In genomic region chr12:51051787-51052186, GRCh38 we compare ENCODE assay signal across 23 cellular contexts. TPM values are rescaled to one million over a fixed set of nuclear protein-coding genes. Genes with fewer than 3 reads are reported as not detected.
DNase-seq lines count a peak whose midpoint lies in the region; ATAC-seq, FAIRE-seq and TF ChIP-seq lines count a peak whose summit lies in the region.
"Had no signal": no experiment of that assay in that cellular context is flagged by ENCODE, and none has a peak within 500 bp of the region (broad histone marks: within the 10 kb centered on the region; RNA-seq: fewer than 3 reads in every experiment).

No MANE protein-coding gene starts in this region.

- no peak overlapping the region for H3K4me3 Mint-ChIP-seq in activated naive CD4-positive, alpha-beta T cell treated with anti-CD3 and anti-CD28 coated beads, Interleukin-2, amount 50 U/mL, for 24 hours
- H3K4me3 Mint-ChIP-seq in stimulated activated effector memory CD8-positive, alpha-beta T cell treated with anti-CD3 and anti-CD28 coated beads, Interleukin-12 subunit alpha, Interleukin-12 subunit beta, amount 100 ng/mL, for 72 hours, result no peak overlapping the region
- H3K4me3 Mint-ChIP-seq: CD4-positive, alpha-beta T cell had no signal

- no peaks in the 10 kb centered on the region for H3K27me3 Mint-ChIP-seq in activated naive CD4-positive, alpha-beta T cell treated with anti-CD3 and anti-CD28 coated beads, Interleukin-2, amount 50 U/mL, for 24 hours
- H3K27me3 Mint-ChIP-seq: CD4-positive, alpha-beta T cell had no signal

- H3K36me3 ChIP-seq in SJCRH30 (peaks cover 14% of the 10 kb centered on the region), K562 (ENCODE audit: control insufficient read depth, insufficient read depth, low read length) (peaks cover 66% of the 10 kb centered on the region)

- no peak for FAIRE-seq in K562 (lab: Jason Lieb, UNC)
- FAIRE-seq: bronchial epithelial cell had no signal

- no peak; the same call in 1 of the 2 replicates for TF ChIP-seq POLR2A in K562 (conservative IDR thresholded peaks at IDR 0.05)

- no peak for TF ChIP-seq EP300 in K562 (IDR thresholded peaks at IDR 0.05; ENCODE audit: low read length)

- BruUV-seq in K562 (replicated peaks; lab: Mats Ljungman, UMichigan), result no TSS peak

- H3K36me3 Mint-ChIP-seq in activated naive CD4-positive, alpha-beta T cell treated with anti-CD3 and anti-CD28 coated beads, Interleukin-2, amount 50 U/mL, for 24 hours, result peaks cover 13% of the 10 kb centered on the region
- peaks cover 87% of the 10 kb centered on the region for H3K36me3 Mint-ChIP-seq in stimulated activated effector memory CD8-positive, alpha-beta T cell treated with anti-CD3 and anti-CD28 coated beads, Interleukin-12 subunit alpha, Interleukin-12 subunit beta, amount 100 ng/mL, for 72 hours

- H3K27ac ChIP-seq in SJCRH30 (no peak overlapping the region), K562 (ENCODE audit: extremely low read depth, low read depth, low read length) (no peak overlapping the region)
- H3K27ac ChIP-seq: adrenal gland, epithelial cell of prostate, right lobe of liver, upper lobe of left lung had no signal

- DNase-seq in activated naive CD4-positive, alpha-beta T cell treated with Interleukin-2 at 50 U/mL for 16 hours, result no peak
- DNase-seq in SJCRH30 (peak; percentile 39 to 75), K562 (ENCODE audit: extremely low read depth in 1 of 4, low spot score in 3 of 4) (no peak), HCEC 1CT (no peak), NCI-H2227 treated with DMSO at 0.1 percent for 48 hours (lab: John Stamatoyannopoulos, UW) (no peak)
- no peak for DNase-seq in stimulated activated effector memory CD8-positive, alpha-beta T cell treated with anti-CD3 and anti-CD28 coated beads, Interleukin-12 subunit alpha, Interleukin-12 subunit beta, amount 100 ng/mL, for 72 hours (ENCODE audit: low spot score in 2 of 2)
- DNase-seq in central memory CD4-positive, alpha-beta T cell, result no peak
- DNase-seq: activated CD4-positive, CD25-positive, alpha-beta regulatory T cell treated with anti-CD3 and anti-CD28 coated beads, Interleukin-2, amount 50 U/mL, for 72 hours; adrenal gland; CD4-positive, alpha-beta T cell; gastrocnemius medialis; left lung; MG63; mucosa of descending colon; NCI-H1694; NCI-H510A treated with DMSO at 0.1 percent for 48 hours; nucleus accumbens; right lobe of liver; stimulated activated naive CD8-positive, alpha-beta T cell treated with anti-CD3 and anti-CD28 coated beads, Interleukin-15, Interleukin-2, amounts not matched to agents 100 U/mL and 50 U/mL, for 24 hours had no signal

- H3K4me2 ChIP-seq in K562 (ENCODE audit: insufficient read depth, low read length), result no peak overlapping the region

- POLR2A ChIA-PET in K562 (lab: Yijun Ruan, JAX), result interaction anchor here (0.8 to 1.9 kb wide), 3 partner anchors 10 to 31 kb away, joined by 4 to 10 read pairs (median 7); partner anchors contain the start of genes CSRNP2 and SLC11A2

- H3K79me2 ChIP-seq in K562 (ENCODE audit: control insufficient read depth, insufficient read depth, low read length), result peaks cover 32% of the 10 kb centered on the region

- intact Hi-C loops in K562 (cut with micrococcal nuclease), result no loop called here

- TF ChIP-seq CTCF in K562 (IDR thresholded peaks at IDR 0.05 in 2 of 3, conservative IDR thresholded peaks at IDR 0.05 in 1 of 3; ENCODE audit: insufficient read depth in 2 of 3, low read depth in 1 of 3, low read length in 3 of 3), result no peak

- no peaks in the 10 kb centered on the region for H3K9me3 ChIP-seq in SJCRH30 (replicated peaks)
- no peaks in the 10 kb centered on the region for H3K9me3 ChIP-seq in K562 (replicated peaks; ENCODE audit: control insufficient read depth, insufficient read depth, low read depth, low read length)
- H3K9me3 ChIP-seq: adrenal gland, gastrocnemius medialis, left lung, MG63, mucosa of descending colon, right lobe of liver, upper lobe of left lung had no signal

- no peak overlapping the region for H2AFZ ChIP-seq in K562 (ENCODE audit: low read depth, low read length)

- no peak overlapping the region for H3K9ac ChIP-seq in K562 (ENCODE audit: insufficient read depth in 1 of 2, low read depth in 2 of 2, low read length in 2 of 2)

- no peaks in the 10 kb centered on the region for H4K20me1 ChIP-seq in K562 (replicated peaks; ENCODE audit: control insufficient read depth, insufficient read depth, low read length)

- no peaks in the 10 kb centered on the region for H3K9me3 Mint-ChIP-seq in activated naive CD4-positive, alpha-beta T cell treated with anti-CD3 and anti-CD28 coated beads, Interleukin-2, amount 50 U/mL, for 24 hours
- H3K9me3 Mint-ChIP-seq in stimulated activated effector memory CD8-positive, alpha-beta T cell treated with anti-CD3 and anti-CD28 coated beads, Interleukin-12 subunit alpha, Interleukin-12 subunit beta, amount 100 ng/mL, for 72 hours, result no peaks in the 10 kb centered on the region
- H3K9me3 Mint-ChIP-seq: CD4-positive, alpha-beta T cell had no signal

- no peak for ATAC-seq in K562
- ATAC-seq in stimulated activated effector memory CD8-positive, alpha-beta T cell treated with anti-CD3 and anti-CD28 coated beads, Interleukin-12 subunit alpha, Interleukin-12 subunit beta, amount 100 ng/mL, for 72 hours, result no peak
- ATAC-seq: gastrocnemius medialis; left lung; mucosa of descending colon; right lobe of liver; stimulated activated naive CD8-positive, alpha-beta T cell treated with anti-CD3 and anti-CD28 coated beads, Interleukin-15, Interleukin-2, amounts not matched to agents 100 U/mL and 50 U/mL, for 24 hours had no signal

- no peaks in the 10 kb centered on the region for H3K9me1 ChIP-seq in K562 (ENCODE audit: control insufficient read depth, insufficient read depth, low read length)

- peaks cover 23% of the 10 kb centered on the region for H3K4me1 ChIP-seq in SJCRH30
- peaks cover 4 to 10% of the 10 kb centered on the region in 2 experiments; a peak in 4 of 5 replicates for H3K4me1 ChIP-seq in K562 (replicated peaks in 1 of 2; ENCODE audit: control insufficient read depth in 2 of 2, insufficient read depth in 2 of 2, low read length in 2 of 2)

- H3K4me3 ChIP-seq in SJCRH30 (no peak overlapping the region), K562 (no peak overlapping the region)
- H3K4me3 ChIP-seq: adrenal gland, gastrocnemius medialis, left lung, MG63, mucosa of descending colon, right lobe of liver, upper lobe of left lung had no signal

- H3K27me3 ChIP-seq in SJCRH30 (no peaks in the 10 kb centered on the region), K562 (ENCODE audit: control insufficient read depth in 2 of 2, insufficient read depth in 2 of 2, low read length in 2 of 2) (no peaks in the 10 kb centered on the region)
- H3K27me3 ChIP-seq: adrenal gland, gastrocnemius medialis, left lung, MG63, right lobe of liver, upper lobe of left lung had no signal

- H3K27ac Mint-ChIP-seq in activated naive CD4-positive, alpha-beta T cell treated with anti-CD3 and anti-CD28 coated beads, Interleukin-2, amount 50 U/mL, for 24 hours, result peak overlapping the region; percentile 67
- H3K27ac Mint-ChIP-seq in stimulated activated effector memory CD8-positive, alpha-beta T cell treated with anti-CD3 and anti-CD28 coated beads, Interleukin-12 subunit alpha, Interleukin-12 subunit beta, amount 100 ng/mL, for 72 hours, result peak overlapping the region; percentile 5
- H3K27ac Mint-ChIP-seq: CD4-positive, alpha-beta T cell had no signal

- TF ChIP-seq RAD21 in K562 (CRISPR knock-in tag; conservative IDR thresholded peaks at IDR 0.05 in 1 of 2, IDR thresholded peaks at IDR 0.05 in 1 of 2), result no peak

- in situ Hi-C loops in K562 (cut with MboI), result no loop called here

- H3K4me1 Mint-ChIP-seq in activated naive CD4-positive, alpha-beta T cell treated with anti-CD3 and anti-CD28 coated beads, Interleukin-2, amount 50 U/mL, for 24 hours, result peaks cover 33% of the 10 kb centered on the region
- peaks cover 21% of the 10 kb centered on the region for H3K4me1 Mint-ChIP-seq in stimulated activated effector memory CD8-positive, alpha-beta T cell treated with anti-CD3 and anti-CD28 coated beads, Interleukin-12 subunit alpha, Interleukin-12 subunit beta, amount 100 ng/mL, for 72 hours

- 58% methylated on average over 4 of the region's 4 CpGs for WGBS in K562 (ENCODE audit: insufficient coverage, low coverage, missing lambda C conversion rate)

- CTCF ChIA-PET in K562 (lab: Yijun Ruan, JAX; ENCODE audit: low intra/inter-chr PET ratio), result no interaction called here

RNA-seq across cellular contexts. Expression of gene LETMD1, which starts 3.7 kb away (rescaled TPM):
- 40.8 and 53.4 TPM in 2 replicates for total RNA-seq in SJCRH30 (2014; rRNA removed; shearing (Covaris generic))
- 306 and 323 TPM in 2 replicates for total RNA-seq in K562 (2011; cell fraction: chromatin; rRNA removed; ENCODE audit: low replicate concordance)
- total RNA-seq in K562 (2011; cell fraction: nucleolus; rRNA removed), result 186 and 193 TPM in 2 replicates
- total RNA-seq in K562 (2011; cell fraction: nucleoplasm; rRNA removed), result 291 and 382 TPM in 2 replicates
- total RNA-seq in K562 (2014; rRNA removed), result 65.1 and 69.0 TPM in 2 replicates
- 82.9 and 96.9 TPM in 2 replicates for total RNA-seq in K562 (2014; rRNA removed; fragmentation: Illumina TruSeq; extraction: Trizol)
- total RNA-seq in K562 (2015; rRNA removed; fragmentation: Illumina TruSeq; extraction: Trizol), result 71.3 and 74.0 TPM in 2 replicates
- total RNA-seq in K562 (2021), result 70.1 and 71.2 TPM in 2 replicates
- 163 and 214 TPM in 2 replicates for polyA plus RNA-seq in K562 (2011; rRNA removed)
- polyA plus RNA-seq in K562 (2011; cell fraction: cytosol; rRNA removed), result 96.8 and 210 TPM in 2 replicates
- polyA plus RNA-seq in K562 (2011; cell fraction: nucleus; rRNA removed), result 281 and 303 TPM in 2 replicates
- 81.2 and 169 TPM in 2 replicates for polyA plus RNA-seq in K562 (2012)
- 113 and 121 TPM in 2 replicates for polyA plus RNA-seq in K562 (2014; fragmentation: Illumina TruSeq; extraction: Trizol)
- 10 to 100 TPM; 58.7 to 75.4 TPM for polyA plus RNA-seq in K562 (2014; fragmentation: Nextera tagmentation; extraction: Ambion mirVana)
- polyA plus RNA-seq in K562 (2014; rRNA removed), result 106 and 112 TPM in 2 replicates
- polyA minus RNA-seq in K562 (2011; rRNA and poly(A)+ RNA removed), result 142 and 155 TPM in 2 replicates
- polyA minus RNA-seq in K562 (2011; cell fraction: cytosol; rRNA and poly(A)+ RNA removed), result 53.3 and 56.5 TPM in 2 replicates
- 62.3 and 102 TPM in 2 replicates for polyA minus RNA-seq in K562 (2011; cell fraction: nucleus; rRNA and poly(A)+ RNA removed)

RNA-seq across cellular contexts. Expression of gene SLC11A2, which starts 25.6 kb away (rescaled TPM):
- total RNA-seq in SJCRH30 (2014; rRNA removed; shearing (Covaris generic)), result 76.4 and 78.5 TPM in 2 replicates
- 262 and 366 TPM in 2 replicates for total RNA-seq in K562 (2011; cell fraction: chromatin; rRNA removed; ENCODE audit: low replicate concordance)
- 161 and 181 TPM in 2 replicates for total RNA-seq in K562 (2011; cell fraction: nucleolus; rRNA removed)
- total RNA-seq in K562 (2011; cell fraction: nucleoplasm; rRNA removed), result 245 and 254 TPM in 2 replicates
- total RNA-seq in K562 (2014; rRNA removed) (26.1 and 29.7 TPM in 2 replicates), K562 (2014; rRNA removed; fragmentation: Illumina TruSeq; extraction: Trizol) (37.8 and 39.3 TPM in 2 replicates), K562 (2015; rRNA removed; fragmentation: Illumina TruSeq; extraction: Trizol) (30.3 and 32.9 TPM in 2 replicates), K562 (2021) (36.8 and 38.8 TPM in 2 replicates)
- polyA plus RNA-seq in K562 (2011; rRNA removed) (54.0 and 65.8 TPM in 2 replicates), K562 (2014; fragmentation: Illumina TruSeq; extraction: Trizol) (30.1 and 36.3 TPM in 2 replicates), K562 (2014; fragmentation: Nextera tagmentation; extraction: Ambion mirVana) (10 to 100 TPM; 21.1 to 27.6 TPM), K562 (2014; rRNA removed) (31.7 and 39.3 TPM in 2 replicates)
- 26.5 and 64.3 TPM in 2 replicates for polyA plus RNA-seq in K562 (2011; cell fraction: cytosol; rRNA removed)
- 109 and 145 TPM in 2 replicates for polyA plus RNA-seq in K562 (2011; cell fraction: nucleus; rRNA removed)
- polyA plus RNA-seq in K562 (2012), result 32.5 and 33.3 TPM in 2 replicates
- polyA minus RNA-seq in K562 (2011; rRNA and poly(A)+ RNA removed), result 85.9 and 89.7 TPM in 2 replicates
- polyA minus RNA-seq in K562 (2011; cell fraction: cytosol; rRNA and poly(A)+ RNA removed), result 20.3 and 25.1 TPM in 2 replicates
- 52.8 and 79.3 TPM in 2 replicates for polyA minus RNA-seq in K562 (2011; cell fraction: nucleus; rRNA and poly(A)+ RNA removed)

RNA-seq across cellular contexts. Expression of gene CSRNP2, which starts 31.6 kb away (rescaled TPM):
- total RNA-seq in SJCRH30 (2014; rRNA removed; shearing (Covaris generic)), result 85.3 and 92.5 TPM in 2 replicates
- total RNA-seq in K562 (2011; cell fraction: chromatin; rRNA removed; ENCODE audit: low replicate concordance), result 21.5 and 24.2 TPM in 2 replicates
- total RNA-seq in K562 (2011; cell fraction: nucleolus; rRNA removed), result 12.0 and 13.7 TPM in 2 replicates
- 16.7 and 20.5 TPM in 2 replicates for total RNA-seq in K562 (2011; cell fraction: nucleoplasm; rRNA removed)
- total RNA-seq in K562 (2014; rRNA removed) (5.9 and 8.0 TPM in 2 replicates), K562 (2014; rRNA removed; fragmentation: Illumina TruSeq; extraction: Trizol) (5.2 and 5.9 TPM in 2 replicates), K562 (2015; rRNA removed; fragmentation: Illumina TruSeq; extraction: Trizol) (5.0 and 5.7 TPM in 2 replicates), K562 (2021) (10.8 and 13.9 TPM in 2 replicates)
- polyA plus RNA-seq in K562 (2011; rRNA removed) (9.7 and 9.9 TPM in 2 replicates), K562 (2014; fragmentation: Illumina TruSeq; extraction: Trizol) (8.9 and 9.1 TPM in 2 replicates), K562 (2014; fragmentation: Nextera tagmentation; extraction: Ambion mirVana) (1 to 10 TPM; 1.6 to 1.8 TPM), K562 (2014; rRNA removed) (7.9 and 8.5 TPM in 2 replicates)
- polyA plus RNA-seq in K562 (2011; cell fraction: cytosol; rRNA removed), result 5.5 and 6.0 TPM in 2 replicates
- polyA plus RNA-seq in K562 (2011; cell fraction: nucleus; rRNA removed), result 9.9 and 10.9 TPM in 2 replicates
- polyA plus RNA-seq in K562 (2012), result 7.2 and 11.0 TPM in 2 replicates
- 9.7 and 9.9 TPM in 2 replicates for polyA minus RNA-seq in K562 (2011; rRNA and poly(A)+ RNA removed)
- 5.0 and 9.4 TPM in 2 replicates for polyA minus RNA-seq in K562 (2011; cell fraction: cytosol; rRNA and poly(A)+ RNA removed)
- polyA minus RNA-seq in K562 (2011; cell fraction: nucleus; rRNA and poly(A)+ RNA removed), result 4.4 and 7.4 TPM in 2 replicates

Comparison
In these comparisons a context has a peak if more than half of its experiments do, and no peak if none do; other contexts are left out.
1. DNase-seq: peak in SJCRH30 (2 of 2); none in activated naive CD4-positive, alpha-beta T cell treated with Interleukin-2 at 50 U/mL for 16 hours (single experiment), K562 (0 of 4), stimulated activated effector memory CD8-positive, alpha-beta T cell treated with anti-CD3 and anti-CD28 coated beads, Interleukin-12 subunit alpha, Interleukin-12 subunit beta, amount 100 ng/mL, for 72 hours (0 of 2), central memory CD4-positive, alpha-beta T cell (single experiment), HCEC 1CT (single experiment) and NCI-H2227 treated with DMSO at 0.1 percent for 48 hours (single experiment).